In the genomic region with DNA sequence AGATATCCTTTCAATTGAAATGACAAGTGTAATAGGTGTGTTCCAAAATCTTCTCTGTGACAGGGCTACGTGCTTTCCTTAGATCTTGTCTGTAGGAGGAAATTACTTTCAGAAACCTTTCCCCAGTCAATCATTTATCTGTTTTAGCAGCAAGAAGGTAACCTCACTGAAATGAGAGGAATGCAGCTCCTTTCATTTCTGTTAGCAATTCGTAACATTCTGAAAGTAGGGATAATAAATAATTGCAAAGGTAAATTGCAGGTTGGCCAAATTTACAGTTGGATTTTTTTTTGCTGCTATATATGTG, we compare ENCODE assay signal across 28 cellular contexts.
A peak's percentile ranks its signal among the peaks of the same experiment; 100 is the strongest.
DNase-seq lines count a peak whose midpoint lies in the region; ATAC-seq, FAIRE-seq and TF ChIP-seq lines count a peak whose summit lies in the region.
"Had no signal": no experiment of that assay in that cellular context is flagged by ENCODE, and none has a peak within 500 bp of the region (broad histone marks: within the 10 kb centered on the region; RNA-seq: fewer than 3 reads in every experiment).

No MANE protein-coding gene starts in this region.

- no peaks in the 10 kb centered on the region for H4K20me1 ChIP-seq in GM12878 (ENCODE audit: control insufficient read depth, insufficient read depth)

- no peak for TF ChIP-seq EP300 in GM12878 (IDR thresholded peaks at IDR 0.05; ENCODE audit: borderline replicate concordance in 1 of 2, control insufficient read depth in 1 of 2, low read depth in 2 of 2, low read length in 2 of 2)

- DNase-seq in activated T-cell treated with anti-CD3 and anti-CD28 coated beads, Interleukin-2, amount 50 U/mL, for 72 hours, result no peak
- no peak for DNase-seq in activated T-cell treated with anti-CD3 and anti-CD28 coated beads, Interleukin-2, amount 50 U/mL, for 1 hour
- DNase-seq in CD8-positive, alpha-beta T cell, result no peak
- DNase-seq in GM12878 (ENCODE audit: low read depth, low spot score), result no peak
- DNase-seq in putamen (ENCODE audit: low spot score), result peak; percentile 68
- no peak for DNase-seq in NCI-H446 (lab: John Stamatoyannopoulos, UW)
- DNase-seq in NCI-H526 (lab: John Stamatoyannopoulos, UW), result no peak
- DNase-seq: activated naive CD4-positive, alpha-beta T cell treated with anti-CD3 and anti-CD28 coated beads, Interleukin-2, amount 10 ng/mL, durations not matched to agents 7 days and 5 days; amygdala; dorsolateral prefrontal cortex; foreskin melanocyte; Karpas-422; mammary epithelial cell; MV-4-11; NCI-H146; NCI-H2107; NCI-H345; NCI-H748 treated with DMSO at 0.1 percent for 48 hours; Peyer's patch; SHP77 treated with DMSO at 0.1 percent for 48 hours; spleen; stimulated activated CD4-positive, alpha-beta T cell treated with anti-CD3 and anti-CD28 coated beads, Interleukin-2, amount 100 ng/mL, for 24 hours; stomach had no signal

- TF ChIP-seq POLR2A in GM12878 (IDR thresholded peaks at IDR 0.05; ENCODE audit: low read depth, low read length), result no peak

- H3K4me3 ChIP-seq in CD8-positive, alpha-beta T cell (ENCODE audit: low read depth, low read length), result no peak overlapping the region
- H3K4me3 ChIP-seq in GM12878, result no peak overlapping the region
- H3K4me3 ChIP-seq: dorsolateral prefrontal cortex, Peyer's patch, right lobe of liver, spleen, stomach, vagina had no signal

- H3K4me1 Mint-ChIP-seq in activated T-cell treated with anti-CD3 and anti-CD28 coated beads, Interleukin-2, amount 50 U/mL, for 72 hours (ENCODE audit: low read depth), result peaks cover 90% of the 10 kb centered on the region
- H3K4me1 Mint-ChIP-seq in CD8-positive, alpha-beta T cell (ENCODE audit: low read depth), result peaks cover 93% of the 10 kb centered on the region

- no peaks in the 10 kb centered on the region for H3K9me3 ChIP-seq in CD8-positive, alpha-beta T cell (ENCODE audit: low read length)
- H3K9me3 ChIP-seq in GM12878 (replicated peaks; ENCODE audit: control insufficient read depth, insufficient read depth, low read length), result no peaks in the 10 kb centered on the region
- H3K9me3 ChIP-seq: Peyer's patch, right lobe of liver, spleen, stomach, vagina had no signal

- POLR2A ChIA-PET in CD8-positive, alpha-beta T cell (lab: Charles Lee), result no interaction called here
- POLR2A ChIA-PET in GM12878 (lab: Charles Lee), result interaction anchor here (0.9 to 2.1 kb wide), 2 partner anchors 21 to 98 kb away, joined by 4 to 6 read pairs; no protein-coding TSS in a partner anchor

- SMC1A ChIA-PET in GM12878 (lab: Charles Lee; ENCODE audit: uncharacterized antibody, unreplicated experiment), result interaction anchor here (0.9 to 3.2 kb wide), 6 partner anchors 17 to 99 kb away, joined by 3 to 10 read pairs (median 4); no protein-coding TSS in a partner anchor

- H3K36me3 Mint-ChIP-seq in activated T-cell treated with anti-CD3 and anti-CD28 coated beads, Interleukin-2, amount 50 U/mL, for 72 hours (ENCODE audit: insufficient read depth in 2 of 2), result peaks cover 9 to 30% of the 10 kb centered on the region in 2 donors
- peaks cover 95% of the 10 kb centered on the region for H3K36me3 Mint-ChIP-seq in CD8-positive, alpha-beta T cell

- H3K79me2 ChIP-seq in GM12878 (ENCODE audit: control insufficient read depth, insufficient read depth, low read length), result peaks cover 31% of the 10 kb centered on the region

- CTCF ChIA-PET in CD8-positive, alpha-beta T cell (lab: Charles Lee), result interaction anchor here (0.9 to 1.5 kb wide), 2 partner anchors 9 to 192 kb away, joined by 3 to 5 read pairs; no protein-coding TSS in a partner anchor
- CTCF ChIA-PET in GM12878 (lab: Yijun Ruan, JAX), result interaction anchor here (1.0 to 6.4 kb wide), 4 partner anchors 8 to 149 kb away, joined by 3 to 26 read pairs (median 3); no protein-coding TSS in a partner anchor

- H3K27ac ChIP-seq in CD8-positive, alpha-beta T cell (ENCODE audit: low read depth, low read length), result no peak overlapping the region
- H3K27ac ChIP-seq in GM12878 (ENCODE audit: control insufficient read depth, insufficient read depth), result no peak overlapping the region
- H3K27ac ChIP-seq: Peyer's patch, right lobe of liver, vagina had no signal

- H2AFZ ChIP-seq in GM12878 (ENCODE audit: control insufficient read depth, low read depth, low read length), result no peak overlapping the region

- TF ChIP-seq CTCF in CD8-positive, alpha-beta T cell (IDR thresholded peaks at IDR 0.05), result no peak
- no peak for TF ChIP-seq CTCF in GM12878 (IDR thresholded peaks at IDR 0.05 in 2 of 3, conservative IDR thresholded peaks at IDR 0.05 in 1 of 3; ENCODE audit: control insufficient read depth in 2 of 3, extremely low read depth in 1 of 3, insufficient read depth in 1 of 3, low read depth in 3 of 3, low read length in 3 of 3)

- H3K4me2 ChIP-seq in GM12878 (ENCODE audit: control insufficient read depth, insufficient read depth), result no peak overlapping the region

- in situ Hi-C loops in GM12878 (cut with MboI), result loop anchor here (25.0 kb wide), 1 partner anchor 1651 kb away; no protein-coding TSS in a partner anchor

- H3K9ac ChIP-seq in GM12878 (ENCODE audit: control insufficient read depth, insufficient read depth, low read length), result no peak overlapping the region

- no peaks in the 10 kb centered on the region for H3K27me3 ChIP-seq in CD8-positive, alpha-beta T cell (ENCODE audit: insufficient read depth, low read length)
- no peaks in the 10 kb centered on the region for H3K27me3 ChIP-seq in GM12878 (replicated peaks in 1 of 2; ENCODE audit: control insufficient read depth in 2 of 2, insufficient read depth in 2 of 2, low read length in 1 of 2)
- H3K27me3 ChIP-seq: Peyer's patch, right lobe of liver, spleen, stomach, vagina had no signal

- no peak for FAIRE-seq in GM12878 (lab: Jason Lieb, UNC)
- FAIRE-seq: HepG2 had no signal

- peaks cover 66% of the 10 kb centered on the region for H3K36me3 ChIP-seq in CD8-positive, alpha-beta T cell (ENCODE audit: insufficient read depth, low read length)
- peaks cover 23 to 32% of the 10 kb centered on the region in 2 experiments for H3K36me3 ChIP-seq in GM12878 (ENCODE audit: control insufficient read depth in 2 of 2, insufficient read depth in 2 of 2, low read length in 1 of 2)

- RAD21 ChIA-PET in GM12878 (lab: Charles Lee; ENCODE audit: unreplicated experiment), result interaction anchor here (1.0 to 2.2 kb wide), 4 partner anchors 11 to 99 kb away, joined by 3 to 8 read pairs (median 5); no protein-coding TSS in a partner anchor

- TF ChIP-seq RAD21 in GM12878 (IDR thresholded peaks at IDR 0.05; ENCODE audit: insufficient read depth, low read depth, low read length), result no peak

- peak overlapping the region in 1 of 2 donors; percentile 38 for H3K4me3 Mint-ChIP-seq in activated T-cell treated with anti-CD3 and anti-CD28 coated beads, Interleukin-2, amount 50 U/mL, for 72 hours
- no peak overlapping the region for H3K4me3 Mint-ChIP-seq in CD8-positive, alpha-beta T cell
- H3K4me3 Mint-ChIP-seq: activated naive CD4-positive, alpha-beta T cell treated with anti-CD3 and anti-CD28 coated beads, Interleukin-2, amount 10 ng/mL, durations not matched to agents 7 days and 5 days had no signal

- no peaks in the 10 kb centered on the region for H3K9me3 Mint-ChIP-seq in activated T-cell treated with anti-CD3 and anti-CD28 coated beads, Interleukin-2, amount 50 U/mL, for 72 hours
- no peaks in the 10 kb centered on the region for H3K9me3 Mint-ChIP-seq in CD8-positive, alpha-beta T cell
- H3K9me3 Mint-ChIP-seq: activated naive CD4-positive, alpha-beta T cell treated with anti-CD3 and anti-CD28 coated beads, Interleukin-2, amount 10 ng/mL, durations not matched to agents 7 days and 5 days had no signal

- H3K4me1 ChIP-seq in CD8-positive, alpha-beta T cell (ENCODE audit: insufficient read depth, low read length), result peaks cover 33% of the 10 kb centered on the region
- H3K4me1 ChIP-seq in GM12878 (ENCODE audit: control insufficient read depth, insufficient read depth, low read length), result peaks cover 66% of the 10 kb centered on the region
- H3K4me1 ChIP-seq: right lobe of liver had no signal

- no peaks in the 10 kb centered on the region for H3K27me3 Mint-ChIP-seq in activated T-cell treated with anti-CD3 and anti-CD28 coated beads, Interleukin-2, amount 50 U/mL, for 72 hours (ENCODE audit: low read depth)
- no peaks in the 10 kb centered on the region for H3K27me3 Mint-ChIP-seq in CD8-positive, alpha-beta T cell (ENCODE audit: low read depth)
- H3K27me3 Mint-ChIP-seq: activated naive CD4-positive, alpha-beta T cell treated with anti-CD3 and anti-CD28 coated beads, Interleukin-2, amount 10 ng/mL, durations not matched to agents 7 days and 5 days had no signal

- WGBS in GM12878 (ENCODE audit: insufficient coverage, insufficient replicate concordance, low lambda C conversion rate, missing lambda C conversion rate), result 87% methylated on average over 2 of the region's 2 CpGs

- peak overlapping the region; percentile 64 for H3K27ac Mint-ChIP-seq in activated T-cell treated with anti-CD3 and anti-CD28 coated beads, Interleukin-2, amount 50 U/mL, for 72 hours
- H3K27ac Mint-ChIP-seq in CD8-positive, alpha-beta T cell, result peak overlapping the region; percentile 82

- ATAC-seq in activated T-cell treated with anti-CD3 and anti-CD28 coated beads, Interleukin-2, amount 50 U/mL, for 72 hours (replicated peaks in 1 of 2), result no peak
- no peak for ATAC-seq in CD8-positive, alpha-beta T cell
- no peak for ATAC-seq in GM12878
- no peak for ATAC-seq in HG02623 (IDR thresholded peaks at IDR 0.05; ENCODE audit: unreplicated experiment)
- ATAC-seq: HCT116, HepG2, right lobe of liver had no signal

- intact Hi-C loops in CD8-positive, alpha-beta T cell (cut with DNase I, micrococcal nuclease), result loop anchor here in 1 of 2 experiments (5.0 kb wide), 1 partner anchor 46 kb away; no protein-coding TSS in a partner anchor
- intact Hi-C loops in GM12878 (cut with micrococcal nuclease; ENCODE audit: unreplicated experiment), result no loop called here

- BruUV-seq in GM12878 (replicated peaks; lab: Mats Ljungman, UMichigan), result no TSS peak

TF ChIP-seq in GM12878, 131 proteins besides CTCF, POLR2A, EP300 and RAD21:
- no peak for TF ChIP-seq GATAD2B (conservative IDR thresholded peaks at IDR 0.05; ENCODE audit: low read depth)
- TF ChIP-seq, protein P1, sequence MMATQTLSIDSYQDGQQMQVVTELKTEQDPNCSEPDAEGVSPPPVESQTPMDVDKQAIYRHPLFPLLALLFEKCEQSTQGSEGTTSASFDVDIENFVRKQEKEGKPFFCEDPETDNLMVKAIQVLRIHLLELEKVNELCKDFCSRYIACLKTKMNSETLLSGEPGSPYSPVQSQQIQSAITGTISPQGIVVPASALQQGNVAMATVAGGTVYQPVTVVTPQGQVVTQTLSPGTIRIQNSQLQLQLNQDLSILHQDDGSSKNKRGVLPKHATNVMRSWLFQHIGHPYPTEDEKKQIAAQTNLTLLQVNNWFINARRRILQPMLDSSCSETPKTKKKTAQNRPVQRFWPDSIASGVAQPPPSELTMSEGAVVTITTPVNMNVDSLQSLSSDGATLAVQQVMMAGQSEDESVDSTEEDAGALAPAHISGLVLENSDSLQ (IDR thresholded peaks at IDR 0.05), result peak; percentile 61
